ENCODE assay signal across 11 cellular contexts in the genomic region with DNA sequence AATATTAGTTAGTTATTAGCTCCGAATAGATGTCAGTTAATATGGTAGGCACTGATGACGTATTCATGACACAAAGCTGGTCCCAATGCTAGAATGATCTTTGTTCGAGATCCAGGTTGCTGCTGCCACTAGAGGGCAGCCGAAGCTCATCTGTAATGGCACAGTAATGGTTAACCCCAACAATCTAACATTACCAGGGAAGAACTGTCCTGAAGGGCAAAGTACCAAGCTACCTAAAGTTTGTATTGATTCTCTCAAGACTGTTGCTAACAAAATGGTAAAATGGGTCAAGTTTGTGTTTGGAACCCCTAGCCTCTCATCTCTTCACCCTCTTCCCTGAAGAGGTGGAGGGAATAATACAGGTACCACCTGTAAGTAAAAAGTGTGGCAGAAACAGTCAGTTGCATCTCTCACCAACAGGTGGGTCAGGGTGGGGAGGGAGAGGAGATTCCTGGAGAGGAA. TPM values are rescaled to one million over a fixed set of nuclear protein-coding genes. Genes with fewer than 3 reads are reported as not detected.
DNase-seq lines count a peak whose midpoint lies in the region; ATAC-seq and TF ChIP-seq lines count a peak whose summit lies in the region.
"Not testable (repeated sequence)": the region's sequence is repeated elsewhere in the genome, so short reads cannot be mapped to it uniquely, and the experiment has no call there.
"Had no signal": no experiment of that assay in that cellular context is flagged by ENCODE, and none has a peak within 500 bp of the region (broad histone marks: within the 10 kb centered on the region; RNA-seq: fewer than 3 reads in every experiment).

No MANE protein-coding gene starts in this region.

- H3K27ac ChIP-seq in Panc1 (ENCODE audit: low read length); cardiac muscle cell: not testable (repeated sequence)

- not testable (repeated sequence) for BruUV-seq in Panc1 (replicated peaks; lab: Mats Ljungman, UMichigan)

- DNase-seq in AG09309 (ENCODE audit: low read depth); Panc1 (ENCODE audit: low read depth, low spot score); cardiac muscle cell (ENCODE audit: low read depth in 1 of 2, low spot score in 1 of 2); nephron progenitor cell: not testable (repeated sequence)

- H3K4me3 Mint-ChIP-seq in brain, nephron progenitor cell: not testable (repeated sequence)

- not testable (repeated sequence) for H3K4me1 ChIP-seq in Panc1 (ENCODE audit: control insufficient read depth, insufficient read depth, low read length); cardiac muscle cell (ENCODE audit: low read depth)

- not testable (repeated sequence) for H3K36me3 Mint-ChIP-seq in brain
- H3K36me3 Mint-ChIP-seq in nephron progenitor cell (ENCODE audit: low read depth) = peaks cover 13% of the 10 kb centered on the region

- H3K36me3 ChIP-seq in Panc1 (ENCODE audit: control insufficient read depth, insufficient read depth, low read length); cardiac muscle cell: not testable (repeated sequence)

- H3K27ac Mint-ChIP-seq in brain, nephron progenitor cell: not testable (repeated sequence)

- ATAC-seq in GM18520 (IDR thresholded peaks at IDR 0.05; ENCODE audit: unreplicated experiment) (peak; percentile 62), GM21723 (IDR thresholded peaks at IDR 0.05; ENCODE audit: unreplicated experiment) (peak; percentile 84), HG03139 (IDR thresholded peaks at IDR 0.05; ENCODE audit: unreplicated experiment) (peak; percentile 81), Panc1 (peak; percentile 93)

- H3K9me3 ChIP-seq in Panc1 (ENCODE audit: control insufficient read depth, insufficient read depth, low read depth, low read length); cardiac muscle cell (ENCODE audit: low read depth): not testable (repeated sequence)

- not testable (repeated sequence) for H3K4me3 ChIP-seq in AG09309 (ENCODE audit: control insufficient read depth, low read depth, low read length); Panc1 (ENCODE audit: low read depth in 2 of 2, low read length in 2 of 2); cardiac muscle cell

- not testable (repeated sequence) for H3K27me3 ChIP-seq in Panc1 (ENCODE audit: control insufficient read depth, insufficient read depth, low read length); cardiac muscle cell

- H3K4me1 Mint-ChIP-seq in brain, nephron progenitor cell: not testable (repeated sequence)

- not testable (repeated sequence) for H3K27me3 Mint-ChIP-seq in brain; nephron progenitor cell (ENCODE audit: low read depth, poor library complexity)

- intact Hi-C loops in Panc1 (cut with micrococcal nuclease; ENCODE audit: unreplicated experiment) = not testable (repeated sequence)

- not testable (repeated sequence) for H3K9me3 Mint-ChIP-seq in brain, nephron progenitor cell

- CTCF ChIA-PET in Panc1 (lab: Charles Lee) = not testable (repeated sequence)

- peak; percentile 26 for TF ChIP-seq CTCF in AG09309 (IDR thresholded peaks at IDR 0.05; ENCODE audit: control insufficient read depth, insufficient read depth, low read depth, low read length, missing control alignments)
- TF ChIP-seq CTCF in Panc1 (IDR thresholded peaks at IDR 0.05) = peak; percentile 56
- peak; percentile 57 to 69 for TF ChIP-seq CTCF in brain (conservative IDR thresholded peaks at IDR 0.05)
- peak; percentile 41 for TF ChIP-seq CTCF in cardiac muscle cell (IDR thresholded peaks at IDR 0.05; ENCODE audit: low read depth, low read length)
- peak; percentile 57 for TF ChIP-seq CTCF in nephron progenitor cell (IDR thresholded peaks at IDR 0.05)

- POLR2A ChIA-PET in Panc1 (lab: Charles Lee) = not testable (repeated sequence)

- in situ Hi-C loops in Panc1 (cut with HindIII; ENCODE audit: low pct_unique_long_range_greater_than_20kb, low sequenced_read_pairs) = not testable (repeated sequence)

RNA-seq across cellular contexts. Expression of a gene that starts 33.6 kb away (rescaled TPM):
- total RNA-seq in Panc1 (2021; ENCODE audit: unreplicated experiment) = 66.6 TPM
- 47.5 TPM for polyA plus RNA-seq in Panc1 (2012; ENCODE audit: insufficient read length)
- polyA plus RNA-seq in brain (ENCODE audit: insufficient read depth, low read depth, low replicate concordance) = 47.9 TPM
- 16.2 and 17.2 TPM in 2 replicates for total RNA-seq in cardiac muscle cell
- 35.1 and 47.7 TPM in 2 replicates for polyA plus RNA-seq in cardiac muscle cell

RNA-seq across cellular contexts. Expression of a gene that starts 39.6 kb away (rescaled TPM):
- total RNA-seq in Panc1 (2021; ENCODE audit: unreplicated experiment) (not detected), cardiac muscle cell (not detected in 2 replicates)
- 0.67 TPM for polyA plus RNA-seq in Panc1 (2012; ENCODE audit: insufficient read length)
- polyA plus RNA-seq in brain (ENCODE audit: insufficient read depth, low read depth, low replicate concordance) (not detected), cardiac muscle cell (2.8 and 2.9 TPM in 2 replicates)
- total RNA-seq: activated T-helper 2 cell treated with anti-CD3 and anti-CD28 coated beads, Interferon-gamma antibody, Interleukin-2, Interleukin-4, amounts not matched to agents 10 μg/mL and 5 μg/mL and 100 μg/mL, durations not matched to agents 14 hours and 24 hours and 36 hours; cerebellum; SJSA1 had no signal

RNA-seq across cellular contexts. Expression of a gene that starts 57.1 kb away (rescaled TPM):
- total RNA-seq in Panc1 (2021; ENCODE audit: unreplicated experiment) (4.1 TPM), cardiac muscle cell (6.6 and 10.3 TPM in 2 replicates)
- polyA plus RNA-seq in Panc1 (2012; ENCODE audit: insufficient read length) = 1.5 TPM
- polyA plus RNA-seq in brain (ENCODE audit: insufficient read depth, low read depth, low replicate concordance) (2.3 TPM), cardiac muscle cell (10.9 and 11.2 TPM in 2 replicates)
